Comparison of ENCODE assay signal across 21 cellular contexts in genomic region chr1:65319141-65319540, GRCh38. TPM values are rescaled to one million over a fixed set of nuclear protein-coding genes. Genes with fewer than 3 reads are reported as not detected.
DNase-seq lines count a peak whose midpoint lies in the region; ATAC-seq, FAIRE-seq and TF ChIP-seq lines count a peak whose summit lies in the region.
"Had no signal": no experiment of that assay in that cellular context is flagged by ENCODE, and none has a peak within 500 bp of the region (broad histone marks: within the 10 kb centered on the region; RNA-seq: fewer than 3 reads in every experiment).

No MANE protein-coding gene starts in this region.

- in situ Hi-C loops in G401 (cut with HindIII; ENCODE audit: low sequenced_read_pairs) = no loop called here

- no peak for FAIRE-seq in D721Med (lab: Jason Lieb, UNC)
- FAIRE-seq: GM19239 had no signal

- H3K36me3 Mint-ChIP-seq in glutamatergic neuron (ENCODE audit: unreplicated experiment) = peaks cover 10% of the 10 kb centered on the region

- no peak for ATAC-seq in GM18907 (IDR thresholded peaks at IDR 0.05; ENCODE audit: unreplicated experiment)
- ATAC-seq: gastrocnemius medialis; left lung; stimulated activated naive CD8-positive, alpha-beta T cell treated with anti-CD3 and anti-CD28 coated beads, Interleukin-15, Interleukin-2, amounts not matched to agents 100 U/mL and 50 U/mL, for 24 hours had no signal

- DNase-seq in G401 (ENCODE audit: low spot score) (peak; percentile 82), NCI-H446 treated with DMSO at 0.1 percent for 48 hours (lab: John Stamatoyannopoulos, UW) (peak; percentile 91), glutamatergic neuron (no peak), occipital lobe (lab: John Stamatoyannopoulos, UW) (peak; percentile 22), AG20443 (ENCODE audit: low spot score) (no peak), D721Med (ENCODE audit: insufficient read length, low spot score) (no peak)
- DNase-seq: activated B cell treated with CpG ODN at 0.5 μM for 24 hours; activated CD4-positive, alpha-beta memory T cell treated with anti-CD3 and anti-CD28 coated beads for 36 hours; activated gamma-delta T cell; activated T-cell treated with anti-CD3 and anti-CD28 coated beads for 4 hours; COR-L47; gastrocnemius medialis; GM23248; left lung; NCI-H187; stimulated activated CD4-positive, alpha-beta T cell treated with anti-CD3 and anti-CD28 coated beads, Interleukin-4, amount 100 ng/mL, for 1 hour; stimulated activated naive CD8-positive, alpha-beta T cell treated with anti-CD3 and anti-CD28 coated beads, Interleukin-15, Interleukin-2, amounts not matched to agents 100 U/mL and 50 U/mL, for 24 hours; T1000; trophoblast cell had no signal

- peaks cover 6% of the 10 kb centered on the region for H3K27me3 Mint-ChIP-seq in glutamatergic neuron (ENCODE audit: unreplicated experiment)

- H3K4me3 Mint-ChIP-seq in glutamatergic neuron (ENCODE audit: unreplicated experiment) = no peak overlapping the region
- H3K4me3 Mint-ChIP-seq: activated B cell treated with CpG ODN at 0.5 μM for 24 hours; activated CD4-positive, alpha-beta memory T cell treated with anti-CD3 and anti-CD28 coated beads for 36 hours had no signal

- TF ChIP-seq CTCF in glutamatergic neuron (IDR thresholded peaks at IDR 0.05; ENCODE audit: partially characterized antibody, unreplicated experiment) = no peak
- no peak for TF ChIP-seq CTCF in D721Med (IDR thresholded peaks at IDR 0.05; ENCODE audit: insufficient read depth, missing control alignments)

- peaks cover 33% of the 10 kb centered on the region for H3K4me1 Mint-ChIP-seq in glutamatergic neuron (ENCODE audit: low read depth, unreplicated experiment)
- H3K4me1 Mint-ChIP-seq: activated B cell treated with CpG ODN at 0.5 μM for 24 hours had no signal

- H3K9me3 Mint-ChIP-seq in glutamatergic neuron (ENCODE audit: unreplicated experiment) = peaks cover 2% of the 10 kb centered on the region

- peak overlapping the region; percentile 87 for H3K27ac Mint-ChIP-seq in glutamatergic neuron (ENCODE audit: unreplicated experiment)
- H3K27ac Mint-ChIP-seq: activated B cell treated with CpG ODN at 0.5 μM for 24 hours; activated CD4-positive, alpha-beta memory T cell treated with anti-CD3 and anti-CD28 coated beads for 36 hours had no signal

RNA-seq across cellular contexts. Expression of gene DNAJC6, which starts 9.8 kb away (rescaled TPM):
- total RNA-seq in G401 (2014; rRNA removed; shearing (Covaris generic)) = 1.4 and 2.5 TPM in 2 replicates
- total RNA-seq in glutamatergic neuron (ENCODE audit: unreplicated experiment) (54.6 TPM), occipital lobe (104 TPM)

Comparison
In these comparisons a context has a peak if more than half of its experiments do, and no peak if none do; other contexts are left out.
1. DNase-seq: peak in G401 (single experiment), NCI-H446 treated with DMSO at 0.1 percent for 48 hours (single experiment) and occipital lobe (single experiment); none in glutamatergic neuron (single experiment), AG20443 (single experiment) and D721Med (single experiment).
2. RNA of gene DNAJC6, which starts 9.8 kb away (total RNA-seq): 104 TPM in occipital lobe (single experiment) and 54.6 TPM in glutamatergic neuron (single experiment); 1.4 to 2.5 TPM in G401; every median in the first group is over 10 times any median in the second.